Comparison of ENCODE assay signal across 1 cellular context in the genomic region with DNA sequence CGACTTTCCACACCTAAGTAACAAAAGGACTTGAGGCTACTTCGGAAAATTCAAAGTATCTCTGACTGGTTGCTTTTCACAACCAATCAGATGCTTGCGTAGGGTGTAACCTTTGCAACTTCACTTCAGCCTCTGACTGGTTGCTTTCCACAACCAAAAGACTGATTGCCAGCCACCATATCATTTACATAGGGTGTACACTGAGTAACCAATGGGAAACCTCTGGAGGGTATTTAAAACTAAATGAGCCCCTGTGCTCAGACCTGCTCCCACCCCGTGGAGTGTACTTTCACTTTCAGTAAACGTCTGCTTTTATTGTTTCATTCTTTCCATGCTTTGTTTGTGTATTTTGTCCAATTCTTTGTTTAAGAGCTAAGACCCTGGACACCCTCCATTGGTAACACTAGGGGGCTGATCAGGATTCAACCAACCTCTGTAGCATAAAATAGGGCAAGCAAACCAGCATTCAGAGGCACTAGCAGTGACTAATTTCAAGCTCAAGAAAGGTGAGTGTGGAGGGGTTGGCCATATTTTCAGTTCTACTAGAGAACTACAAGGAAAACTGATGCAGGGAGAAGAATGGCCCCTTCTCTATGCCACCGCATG.
TF ChIP-seq lines count a peak whose summit lies in the region.

No MANE protein-coding gene starts in this region.

TF ChIP-seq in HepG2, 621 proteins besides CTCF, POLR2A, EP300 and RAD21 (continued from another document):
- TF ChIP-seq, protein P1, sequence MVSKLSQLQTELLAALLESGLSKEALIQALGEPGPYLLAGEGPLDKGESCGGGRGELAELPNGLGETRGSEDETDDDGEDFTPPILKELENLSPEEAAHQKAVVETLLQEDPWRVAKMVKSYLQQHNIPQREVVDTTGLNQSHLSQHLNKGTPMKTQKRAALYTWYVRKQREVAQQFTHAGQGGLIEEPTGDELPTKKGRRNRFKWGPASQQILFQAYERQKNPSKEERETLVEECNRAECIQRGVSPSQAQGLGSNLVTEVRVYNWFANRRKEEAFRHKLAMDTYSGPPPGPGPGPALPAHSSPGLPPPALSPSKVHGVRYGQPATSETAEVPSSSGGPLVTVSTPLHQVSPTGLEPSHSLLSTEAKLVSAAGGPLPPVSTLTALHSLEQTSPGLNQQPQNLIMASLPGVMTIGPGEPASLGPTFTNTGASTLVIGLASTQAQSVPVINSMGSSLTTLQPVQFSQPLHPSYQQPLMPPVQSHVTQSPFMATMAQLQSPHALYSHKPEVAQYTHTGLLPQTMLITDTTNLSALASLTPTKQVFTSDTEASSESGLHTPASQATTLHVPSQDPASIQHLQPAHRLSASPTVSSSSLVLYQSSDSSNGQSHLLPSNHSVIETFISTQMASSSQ (IDR thresholded peaks at IDR 0.05; ENCODE audit: low read depth): no peak
- TF ChIP-seq, protein P1 (CRISPR knock-in tag; IDR thresholded peaks at IDR 0.05; ENCODE audit: borderline replicate concordance): no peak
- TF ChIP-seq U2AF2 (IDR thresholded peaks at IDR 0.05; ENCODE audit: low read depth, low read length): no peak
- no peak for TF ChIP-seq ONECUT2 (CRISPR knock-in tag; IDR thresholded peaks at IDR 0.05)
- no peak for TF ChIP-seq NKX3-1 (CRISPR knock-in tag; IDR thresholded peaks at IDR 0.05)
- TF ChIP-seq, protein P2, sequence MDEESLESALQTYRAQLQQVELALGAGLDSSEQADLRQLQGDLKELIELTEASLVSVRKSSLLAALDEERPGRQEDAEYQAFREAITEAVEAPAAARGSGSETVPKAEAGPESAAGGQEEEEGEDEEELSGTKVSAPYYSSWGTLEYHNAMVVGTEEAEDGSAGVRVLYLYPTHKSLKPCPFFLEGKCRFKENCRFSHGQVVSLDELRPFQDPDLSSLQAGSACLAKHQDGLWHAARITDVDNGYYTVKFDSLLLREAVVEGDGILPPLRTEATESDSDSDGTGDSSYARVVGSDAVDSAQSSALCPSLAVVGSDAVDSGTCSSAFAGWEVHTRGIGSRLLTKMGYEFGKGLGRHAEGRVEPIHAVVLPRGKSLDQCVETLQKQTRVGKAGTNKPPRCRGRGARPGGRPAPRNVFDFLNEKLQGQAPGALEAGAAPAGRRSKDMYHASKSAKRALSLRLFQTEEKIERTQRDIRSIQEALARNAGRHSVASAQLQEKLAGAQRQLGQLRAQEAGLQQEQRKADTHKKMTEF (CRISPR knock-in tag; IDR thresholded peaks at IDR 0.05): no peak
